Comparison of ENCODE assay signal across 8 cellular contexts in genomic region chr22:40179535-40179934, GRCh38. TPM values are rescaled to one million over a fixed set of nuclear protein-coding genes. Genes with fewer than 3 reads are reported as not detected.
A peak's percentile ranks its signal among the peaks of the same experiment; 100 is the strongest.
DNase-seq lines count a peak whose midpoint lies in the region; ATAC-seq and TF ChIP-seq lines count a peak whose summit lies in the region.
"Had no signal": no experiment of that assay in that cellular context is flagged by ENCODE, and none has a peak within 500 bp of the region (broad histone marks: within the 10 kb centered on the region; RNA-seq: fewer than 3 reads in every experiment).

No MANE protein-coding gene starts in this region.

- POLR2A ChIA-PET in activated CD8-positive, alpha-beta T cell treated with anti-CD3 and anti-CD28 coated beads for 36 hours (lab: Charles Lee) = interaction anchor here (0.6 to 5.9 kb wide), 18 partner anchors 12 to 643 kb away, joined by 3 to 62 read pairs (median 4); partner anchors contain the start of gene ADSL

- no peaks in the 10 kb centered on the region for H3K27me3 Mint-ChIP-seq in activated CD8-positive, alpha-beta T cell treated with anti-CD3 and anti-CD28 coated beads for 36 hours

- intact Hi-C loops in activated CD8-positive, alpha-beta T cell treated with anti-CD3 and anti-CD28 coated beads for 36 hours (cut with micrococcal nuclease) = loop anchor here (2.0 to 5.0 kb wide), 4 partner anchors 17 to 168 kb away; partner anchors contain the start of gene ADSL
- intact Hi-C loops in posterior cingulate gyrus (cut with DNase I) = loop anchor here (2.0 to 10.0 kb wide), 2 partner anchors 135 to 165 kb away; partner anchors contain the start of gene ADSL

- H3K27ac Mint-ChIP-seq in activated CD8-positive, alpha-beta T cell treated with anti-CD3 and anti-CD28 coated beads for 36 hours = peak overlapping the region; percentile 92
- H3K27ac Mint-ChIP-seq in stimulated activated effector memory CD8-positive, alpha-beta T cell treated with anti-CD3 and anti-CD28 coated beads, Interleukin-12 subunit alpha, Interleukin-12 subunit beta, amount 100 ng/mL, for 72 hours = peak overlapping the region; percentile 79

- no peaks in the 10 kb centered on the region for H3K9me3 Mint-ChIP-seq in activated CD8-positive, alpha-beta T cell treated with anti-CD3 and anti-CD28 coated beads for 36 hours
- no peaks in the 10 kb centered on the region for H3K9me3 Mint-ChIP-seq in stimulated activated effector memory CD8-positive, alpha-beta T cell treated with anti-CD3 and anti-CD28 coated beads, Interleukin-12 subunit alpha, Interleukin-12 subunit beta, amount 100 ng/mL, for 72 hours

- peak overlapping the region; percentile 62 for H3K4me3 ChIP-seq in HFF-Myc (replicated peaks; ENCODE audit: low read depth, low read length)
- peak overlapping the region; percentile 92 for H3K4me3 ChIP-seq in iPS-11a (ENCODE audit: low read depth, low read length)

- H3K36me3 Mint-ChIP-seq in activated CD8-positive, alpha-beta T cell treated with anti-CD3 and anti-CD28 coated beads for 36 hours (ENCODE audit: low read depth) = peaks cover 8% of the 10 kb centered on the region
- peaks cover 11% of the 10 kb centered on the region for H3K36me3 Mint-ChIP-seq in stimulated activated effector memory CD8-positive, alpha-beta T cell treated with anti-CD3 and anti-CD28 coated beads, Interleukin-12 subunit alpha, Interleukin-12 subunit beta, amount 100 ng/mL, for 72 hours

- no peak for ATAC-seq in activated CD8-positive, alpha-beta T cell treated with anti-CD3 and anti-CD28 coated beads for 36 hours
- no peak for ATAC-seq in stimulated activated effector memory CD8-positive, alpha-beta T cell treated with anti-CD3 and anti-CD28 coated beads, Interleukin-12 subunit alpha, Interleukin-12 subunit beta, amount 100 ng/mL, for 72 hours

- H3K4me1 Mint-ChIP-seq in activated CD8-positive, alpha-beta T cell treated with anti-CD3 and anti-CD28 coated beads for 36 hours (ENCODE audit: low read depth) = peaks cover 61% of the 10 kb centered on the region
- peaks cover 63% of the 10 kb centered on the region for H3K4me1 Mint-ChIP-seq in stimulated activated effector memory CD8-positive, alpha-beta T cell treated with anti-CD3 and anti-CD28 coated beads, Interleukin-12 subunit alpha, Interleukin-12 subunit beta, amount 100 ng/mL, for 72 hours

- CTCF ChIA-PET in activated CD8-positive, alpha-beta T cell treated with anti-CD3 and anti-CD28 coated beads for 36 hours (lab: Charles Lee) = interaction anchor here (1.0 to 5.0 kb wide), 5 partner anchors 14 to 645 kb away, joined by 3 to 44 read pairs (median 9); partner anchors contain the start of gene ADSL

- no peak for DNase-seq in HFF-Myc (ENCODE audit: extremely low read depth, low read depth)
- no peak for DNase-seq in activated CD8-positive, alpha-beta T cell treated with anti-CD3 and anti-CD28 coated beads for 36 hours
- DNase-seq in stimulated activated effector memory CD8-positive, alpha-beta T cell treated with anti-CD3 and anti-CD28 coated beads, Interleukin-12 subunit alpha, Interleukin-12 subunit beta, amount 100 ng/mL, for 72 hours (ENCODE audit: low spot score in 2 of 2) = no peak
- no peak for DNase-seq in T1000 (lab: John Stamatoyannopoulos, UW)
- no peak for DNase-seq in NCI-H82 treated with DMSO at 0.1 percent for 48 hours (lab: John Stamatoyannopoulos, UW; ENCODE audit: unreplicated experiment)
- DNase-seq in posterior cingulate gyrus = no peak
- DNase-seq: ovary had no signal

- H3K4me3 Mint-ChIP-seq in activated CD8-positive, alpha-beta T cell treated with anti-CD3 and anti-CD28 coated beads for 36 hours = peak overlapping the region; percentile 89
- peak overlapping the region; percentile 68 for H3K4me3 Mint-ChIP-seq in stimulated activated effector memory CD8-positive, alpha-beta T cell treated with anti-CD3 and anti-CD28 coated beads, Interleukin-12 subunit alpha, Interleukin-12 subunit beta, amount 100 ng/mL, for 72 hours

- TF ChIP-seq CTCF in HFF-Myc (IDR thresholded peaks at IDR 0.05; ENCODE audit: low read depth, low read length, missing control alignments) = no peak
- TF ChIP-seq CTCF in activated CD8-positive, alpha-beta T cell treated with anti-CD3 and anti-CD28 coated beads for 36 hours (IDR thresholded peaks at IDR 0.05) = no peak

RNA-seq across cellular contexts. Expression of gene TNRC6B, which starts 1.8 kb away (rescaled TPM):
- 10 to 100 TPM; 42.6 to 45.2 TPM for total RNA-seq in activated CD8-positive, alpha-beta T cell treated with anti-CD3 and anti-CD28 coated beads for 36 hours
